9 cellular contexts compared by ENCODE assay signal in the genomic region with DNA sequence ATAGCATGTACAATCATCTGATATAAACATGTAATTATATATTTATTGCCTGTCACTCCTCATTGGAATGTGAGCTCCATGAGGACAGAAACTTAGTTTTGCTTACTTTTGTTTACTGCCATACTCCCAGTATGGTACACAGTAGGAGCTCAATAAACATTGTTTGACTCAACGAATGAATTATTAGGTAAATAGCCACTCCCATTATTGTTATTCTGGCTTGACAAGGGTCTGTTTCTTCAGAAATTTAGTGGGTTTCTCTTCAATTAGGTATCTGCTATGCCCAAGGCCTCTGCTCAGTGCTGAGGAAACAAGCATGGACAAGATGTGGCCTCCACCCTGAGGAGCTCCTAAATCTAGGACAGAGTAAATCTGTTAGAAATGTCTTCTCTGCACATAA. TPM values are rescaled to one million over a fixed set of nuclear protein-coding genes. Genes with fewer than 3 reads are reported as not detected.
A peak's percentile ranks its signal among the peaks of the same experiment; 100 is the strongest.
DNase-seq lines count a peak whose midpoint lies in the region; ATAC-seq and TF ChIP-seq lines count a peak whose summit lies in the region.
"Had no signal": no experiment of that assay in that cellular context is flagged by ENCODE, and none has a peak within 500 bp of the region (broad histone marks: within the 10 kb centered on the region; RNA-seq: fewer than 3 reads in every experiment).

No MANE protein-coding gene starts in this region.

- H3K27ac ChIP-seq in layer of hippocampus (ENCODE audit: low read depth, low read length) (peak overlapping the region; percentile 49), suprapubic skin (peak overlapping the region; percentile 98)

- POLR2A ChIA-PET in activated CD4-positive, alpha-beta T cell treated with anti-CD3 and anti-CD28 coated beads for 36 hours (lab: Charles Lee), result interaction anchor here (0.6 kb wide), 1 partner anchor 55 kb away, joined by 3 read pairs; no protein-coding TSS in a partner anchor

- no peaks in the 10 kb centered on the region for H3K9me3 Mint-ChIP-seq in activated CD4-positive, alpha-beta T cell treated with anti-CD3 and anti-CD28 coated beads for 36 hours (ENCODE audit: low read depth)
- no peaks in the 10 kb centered on the region for H3K9me3 Mint-ChIP-seq in activated naive CD8-positive, alpha-beta T cell treated with anti-CD3 and anti-CD28 coated beads for 36 hours

- peaks cover 65% of the 10 kb centered on the region for H3K4me1 Mint-ChIP-seq in activated CD4-positive, alpha-beta T cell treated with anti-CD3 and anti-CD28 coated beads for 36 hours
- H3K4me1 Mint-ChIP-seq in activated naive CD8-positive, alpha-beta T cell treated with anti-CD3 and anti-CD28 coated beads for 36 hours, result peaks cover 66% of the 10 kb centered on the region

- no peak for TF ChIP-seq EP300 in suprapubic skin (IDR thresholded peaks at IDR 0.05)

- H3K36me3 Mint-ChIP-seq in activated CD4-positive, alpha-beta T cell treated with anti-CD3 and anti-CD28 coated beads for 36 hours (ENCODE audit: low read depth), result peaks cover 98% of the 10 kb centered on the region
- peaks cover 97% of the 10 kb centered on the region for H3K36me3 Mint-ChIP-seq in activated naive CD8-positive, alpha-beta T cell treated with anti-CD3 and anti-CD28 coated beads for 36 hours

- H3K27me3 Mint-ChIP-seq in activated CD4-positive, alpha-beta T cell treated with anti-CD3 and anti-CD28 coated beads for 36 hours, result no peaks in the 10 kb centered on the region
- H3K27me3 Mint-ChIP-seq in activated naive CD8-positive, alpha-beta T cell treated with anti-CD3 and anti-CD28 coated beads for 36 hours, result no peaks in the 10 kb centered on the region

- no peaks in the 10 kb centered on the region for H3K9me3 ChIP-seq in suprapubic skin

- peak overlapping the region; percentile 94 for H3K27ac Mint-ChIP-seq in activated CD4-positive, alpha-beta T cell treated with anti-CD3 and anti-CD28 coated beads for 36 hours
- peak overlapping the region; percentile 97 for H3K27ac Mint-ChIP-seq in activated naive CD8-positive, alpha-beta T cell treated with anti-CD3 and anti-CD28 coated beads for 36 hours

- WGBS in suprapubic skin, result 38% methylated on average over 1 of the region's 1 CpG

- peaks cover 97% of the 10 kb centered on the region for H3K4me1 ChIP-seq in suprapubic skin

- H3K4me3 Mint-ChIP-seq in activated CD4-positive, alpha-beta T cell treated with anti-CD3 and anti-CD28 coated beads for 36 hours, result peak overlapping the region; percentile 97
- H3K4me3 Mint-ChIP-seq in activated naive CD8-positive, alpha-beta T cell treated with anti-CD3 and anti-CD28 coated beads for 36 hours, result peak overlapping the region; percentile 95

- H3K36me3 ChIP-seq in suprapubic skin, result no peaks in the 10 kb centered on the region

- TF ChIP-seq POLR2A in suprapubic skin (IDR thresholded peaks at IDR 0.05), result no peak

- intact Hi-C loops in activated CD4-positive, alpha-beta T cell treated with anti-CD3 and anti-CD28 coated beads for 36 hours (cut with DNase I, micrococcal nuclease), result no loop called here

- H3K4me3 ChIP-seq in suprapubic skin, result peak overlapping the region; percentile 61

- TF ChIP-seq CTCF in suprapubic skin (IDR thresholded peaks at IDR 0.05), result no peak

- H3K27me3 ChIP-seq in layer of hippocampus (ENCODE audit: control insufficient read depth, insufficient read depth, low read length), result no peaks in the 10 kb centered on the region
- no peaks in the 10 kb centered on the region for H3K27me3 ChIP-seq in suprapubic skin

- no peak for DNase-seq in activated CD4-positive, alpha-beta T cell treated with anti-CD3 and anti-CD28 coated beads for 36 hours
- DNase-seq in activated CD4-positive, alpha-beta T cell treated with anti-CD3 and anti-CD28 coated beads for 1 hour, result no peak
- no peak for DNase-seq in activated naive CD8-positive, alpha-beta T cell treated with anti-CD3 and anti-CD28 coated beads for 36 hours
- DNase-seq in suprapubic skin (ENCODE audit: low spot score in 2 of 2) (no peak), midbrain (lab: John Stamatoyannopoulos, UW) (no peak), DMS 273 (lab: John Stamatoyannopoulos, UW; ENCODE audit: unreplicated experiment) (no peak), COR-L47 (lab: John Stamatoyannopoulos, UW) (no peak)
- DNase-seq: RPMI8226 had no signal

- CTCF ChIA-PET in activated CD4-positive, alpha-beta T cell treated with anti-CD3 and anti-CD28 coated beads for 36 hours (lab: Charles Lee), result interaction anchor here (0.7 to 3.0 kb wide), 7 partner anchors 11 to 112 kb away, joined by 3 to 13 read pairs (median 4); no protein-coding TSS in a partner anchor

- ATAC-seq in activated CD4-positive, alpha-beta T cell treated with anti-CD3 and anti-CD28 coated beads for 36 hours, result no peak

RNA-seq across cellular contexts. Expression of gene BCL2L1, which starts 6.3 kb away (rescaled TPM):
- 100 to 1,000 TPM; 107 to 121 TPM for total RNA-seq in activated CD4-positive, alpha-beta T cell treated with anti-CD3 and anti-CD28 coated beads for 36 hours
- total RNA-seq in activated naive CD8-positive, alpha-beta T cell treated with anti-CD3 and anti-CD28 coated beads for 36 hours, result 100 to 1,000 TPM; 196 to 206 TPM
- total RNA-seq in suprapubic skin, result 100 to 1,000 TPM; 104 to 120 (median 107) TPM

RNA-seq across cellular contexts. Expression of gene TPX2, which starts 22.7 kb away (rescaled TPM):
- 100 to 1,000 TPM; 137 to 179 TPM for total RNA-seq in activated CD4-positive, alpha-beta T cell treated with anti-CD3 and anti-CD28 coated beads for 36 hours
- total RNA-seq in activated naive CD8-positive, alpha-beta T cell treated with anti-CD3 and anti-CD28 coated beads for 36 hours, result 100 to 1,000 TPM; 111 TPM
- total RNA-seq in suprapubic skin, result 10 to 100 TPM in 2 of 4 donors, 1 to 10 TPM in 2; 4.4 to 11.2 (median 9.7) TPM

Comparison
In these comparisons a context has a peak if more than half of its experiments do, and no peak if none do; other contexts are left out.
1. RNA of gene TPX2, which starts 22.7 kb away (total RNA-seq): 137 to 179 TPM in activated CD4-positive, alpha-beta T cell treated with anti-CD3 and anti-CD28 coated beads for 36 hours and 111 TPM in activated naive CD8-positive, alpha-beta T cell treated with anti-CD3 and anti-CD28 coated beads for 36 hours; 4.4 to 11.2 TPM in suprapubic skin; every median in the first group is over 4 times any median in the second.